In the genomic region with DNA sequence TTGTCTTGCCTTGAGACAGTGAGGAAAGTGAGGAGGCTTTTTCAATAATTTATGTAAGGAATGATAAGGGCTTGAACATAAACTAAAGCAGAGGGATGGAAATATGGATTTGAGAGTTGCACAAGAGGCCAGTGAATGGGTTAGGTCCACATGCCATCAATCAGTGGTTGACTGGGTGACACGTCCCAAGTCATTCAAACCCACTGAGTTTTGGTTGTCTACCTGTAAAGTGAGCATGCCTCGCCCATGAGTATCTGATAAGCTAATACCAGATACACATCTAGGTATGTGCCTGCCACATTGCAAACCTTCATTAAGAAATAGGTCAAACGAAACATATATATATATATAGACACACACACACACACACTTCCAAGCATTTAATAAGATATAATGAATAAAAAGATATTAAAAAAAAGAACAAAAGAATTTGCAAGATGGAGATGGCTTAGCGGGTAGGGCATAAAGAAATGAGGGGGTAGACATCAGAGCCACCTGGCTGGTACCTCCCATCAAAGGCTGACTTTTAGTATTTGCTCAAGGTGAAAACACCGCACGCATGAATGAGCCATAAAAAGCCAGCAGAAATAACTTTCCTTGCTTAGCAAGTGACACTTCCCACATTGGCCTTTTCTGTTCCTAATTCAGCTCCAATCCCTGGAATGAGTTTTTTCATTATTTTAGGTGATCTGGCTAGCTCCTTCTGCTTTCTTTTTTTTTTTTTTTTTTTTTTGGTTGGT, we compare ENCODE assay signal across 26 cellular contexts.
"Had no signal": no experiment of that assay in that cellular context is flagged by ENCODE, and none has a peak within 500 bp of the region (broad histone marks: within the 10 kb centered on the region; RNA-seq: fewer than 3 reads in every experiment).

No MANE protein-coding gene starts in this region.

- DNase-seq: colonic mucosa; effector CD8-positive, alpha-beta T cell; endodermal cell; foreskin fibroblast; gastrocnemius medialis; heart left ventricle; hippocampal formation; left colon; left ventricle myocardium superior; lower lobe of right lung; naive thymus-derived CD8-positive, alpha-beta T cell; nephron progenitor cell; occipital lobe; ovary; posterior cingulate gyrus; psoas muscle; right cardiac atrium; sigmoid colon; stimulated activated CD4-positive, alpha-beta T cell treated with anti-CD3 and anti-CD28 coated beads, Interleukin-15, amount 100 ng/mL, for 24 hours; stimulated activated CD4-positive, alpha-beta T cell treated with anti-CD3 and anti-CD28 coated beads, Interleukin-2, amount 100 ng/mL, for 48 hours; stimulated activated naive B cell treated with anti-CD40 and anti-IgM and Interleukin-4, amounts not matched to agents 10 μg/mL and 1 μg/mL and 100 μg/mL, for 72 hours; stimulated activated naive CD8-positive, alpha-beta T cell treated with anti-CD3 and anti-CD28 coated beads, Interleukin-15, amount 100 ng/mL, for 72 hours; upper lobe of left lung had no signal

- H3K36me3 Mint-ChIP-seq: stimulated activated naive B cell treated with anti-CD40 and anti-IgM and Interleukin-4, amounts not matched to agents 10 μg/mL and 1 μg/mL and 100 μg/mL, for 72 hours had no signal

- H3K27ac ChIP-seq: colonic mucosa, gastrocnemius medialis, heart left ventricle, lower lobe of right lung, ovary, psoas muscle, sigmoid colon, suprapubic skin, upper lobe of left lung had no signal

- H3K9me3 ChIP-seq: colonic mucosa, gastrocnemius medialis, heart left ventricle, lower lobe of right lung, ovary, psoas muscle, sigmoid colon, suprapubic skin, upper lobe of left lung had no signal

- H3K4me3 ChIP-seq: colonic mucosa, gastrocnemius medialis, heart left ventricle, lower lobe of right lung, ovary, psoas muscle, sigmoid colon, suprapubic skin, upper lobe of left lung had no signal

- H3K27ac Mint-ChIP-seq: dendritic cell treated with granulocyte-macrophage colony-stimulating factor and Interleukin-4, amounts not matched to agents 40 ng/mL and 50 ng/mL, for 4 days; endodermal cell; stimulated activated naive B cell treated with anti-CD40 and anti-IgM and Interleukin-4, amounts not matched to agents 10 μg/mL and 1 μg/mL and 100 μg/mL, for 72 hours; stimulated activated naive CD8-positive, alpha-beta T cell treated with anti-CD3 and anti-CD28 coated beads, Interleukin-15, amount 100 ng/mL, for 72 hours had no signal

- H3K9me3 Mint-ChIP-seq: dendritic cell treated with granulocyte-macrophage colony-stimulating factor and Interleukin-4, amounts not matched to agents 40 ng/mL and 50 ng/mL, for 4 days; endodermal cell; naive thymus-derived CD8-positive, alpha-beta T cell; nephron progenitor cell; stimulated activated naive B cell treated with anti-CD40 and anti-IgM and Interleukin-4, amounts not matched to agents 10 μg/mL and 1 μg/mL and 100 μg/mL, for 72 hours; stimulated activated naive CD8-positive, alpha-beta T cell treated with anti-CD3 and anti-CD28 coated beads, Interleukin-15, amount 100 ng/mL, for 72 hours had no signal

- H3K36me3 ChIP-seq: colonic mucosa, gastrocnemius medialis, heart left ventricle, lower lobe of right lung, ovary, sigmoid colon, suprapubic skin, upper lobe of left lung had no signal

- ATAC-seq: esophagus mucosa; gastrocnemius medialis; left colon; naive thymus-derived CD8-positive, alpha-beta T cell; psoas muscle; right cardiac atrium; stimulated activated naive B cell treated with anti-CD40 and anti-IgM and Interleukin-4, amounts not matched to agents 10 μg/mL and 1 μg/mL and 100 μg/mL, for 72 hours; stimulated activated naive CD8-positive, alpha-beta T cell treated with anti-CD3 and anti-CD28 coated beads, Interleukin-15, amount 100 ng/mL, for 72 hours had no signal

- H3K27me3 ChIP-seq: colonic mucosa, gastrocnemius medialis, ovary, sigmoid colon, suprapubic skin, upper lobe of left lung had no signal

- H3K4me1 ChIP-seq: colonic mucosa, gastrocnemius medialis, heart left ventricle, lower lobe of right lung, psoas muscle, sigmoid colon, upper lobe of left lung had no signal

- H3K4me3 Mint-ChIP-seq: dendritic cell treated with granulocyte-macrophage colony-stimulating factor and Interleukin-4, amounts not matched to agents 40 ng/mL and 50 ng/mL, for 4 days; endodermal cell; naive thymus-derived CD8-positive, alpha-beta T cell; nephron progenitor cell; stimulated activated naive B cell treated with anti-CD40 and anti-IgM and Interleukin-4, amounts not matched to agents 10 μg/mL and 1 μg/mL and 100 μg/mL, for 72 hours; stimulated activated naive CD8-positive, alpha-beta T cell treated with anti-CD3 and anti-CD28 coated beads, Interleukin-15, amount 100 ng/mL, for 72 hours had no signal

- H3K27me3 Mint-ChIP-seq: dendritic cell treated with granulocyte-macrophage colony-stimulating factor and Interleukin-4, amounts not matched to agents 40 ng/mL and 50 ng/mL, for 4 days; stimulated activated naive CD8-positive, alpha-beta T cell treated with anti-CD3 and anti-CD28 coated beads, Interleukin-15, amount 100 ng/mL, for 72 hours had no signal

- H3K4me1 Mint-ChIP-seq: stimulated activated naive B cell treated with anti-CD40 and anti-IgM and Interleukin-4, amounts not matched to agents 10 μg/mL and 1 μg/mL and 100 μg/mL, for 72 hours had no signal
